ENCODE assay signal across 22 cellular contexts in genomic region chr19:44566984-44567383, GRCh38. TPM values are rescaled to one million over a fixed set of nuclear protein-coding genes. Genes with fewer than 3 reads are reported as not detected.
"Had no signal": no experiment of that assay in that cellular context is flagged by ENCODE, and none has a peak within 500 bp of the region (broad histone marks: within the 10 kb centered on the region; RNA-seq: fewer than 3 reads in every experiment).

No MANE protein-coding gene starts in this region.

- H3K9me3 Mint-ChIP-seq: activated CD4-positive, alpha-beta T cell treated with anti-CD3 and anti-CD28 coated beads, Interleukin-2, amount 10 ng/mL, durations not matched to agents 24 days and 14 days; activated naive CD4-positive, alpha-beta T cell treated with anti-CD3 and anti-CD28 coated beads, Interleukin-2, amount 50 U/mL, for 72 hours; activated T-cell treated with anti-CD3 and anti-CD28 coated beads, Interleukin-2, amount 50 U/mL, for 72 hours; endodermal cell had no signal

- H3K36me3 Mint-ChIP-seq: activated naive CD4-positive, alpha-beta T cell treated with anti-CD3 and anti-CD28 coated beads, Interleukin-2, amount 50 U/mL, for 72 hours; memory B cell; naive thymus-derived CD4-positive, alpha-beta T cell; stimulated activated effector memory CD8-positive, alpha-beta T cell treated with anti-CD3 and anti-CD28 coated beads, Interleukin-12 subunit alpha, Interleukin-12 subunit beta, amount 100 ng/mL, for 72 hours had no signal

- FAIRE-seq: pancreas had no signal

- H3K27ac ChIP-seq: brain microvascular endothelial cell, left ventricle myocardium inferior, pancreas, thoracic aorta had no signal

- H3K4me3 Mint-ChIP-seq: activated CD4-positive, alpha-beta T cell treated with anti-CD3 and anti-CD28 coated beads, Interleukin-2, amount 10 ng/mL, durations not matched to agents 24 days and 14 days; activated CD8-positive, alpha-beta T cell treated with anti-CD3 and anti-CD28 coated beads, Interleukin-2, amount 10 ng/mL, durations not matched to agents 7 days and 5 days; activated T-cell treated with anti-CD3 and anti-CD28 coated beads, Interleukin-2, amount 50 U/mL, for 72 hours; endodermal cell; memory B cell; naive thymus-derived CD4-positive, alpha-beta T cell; stimulated activated effector memory CD8-positive, alpha-beta T cell treated with anti-CD3 and anti-CD28 coated beads, Interleukin-12 subunit alpha, Interleukin-12 subunit beta, amount 100 ng/mL, for 72 hours had no signal

- H3K4me3 ChIP-seq: left ventricle myocardium inferior, mucosa of descending colon, pancreas, thoracic aorta had no signal

- H3K27ac Mint-ChIP-seq: activated CD4-positive, alpha-beta T cell treated with anti-CD3 and anti-CD28 coated beads, Interleukin-2, amount 10 ng/mL, durations not matched to agents 24 days and 14 days; activated CD8-positive, alpha-beta T cell treated with anti-CD3 and anti-CD28 coated beads, Interleukin-2, amount 10 ng/mL, durations not matched to agents 7 days and 5 days; activated naive CD4-positive, alpha-beta T cell treated with anti-CD3 and anti-CD28 coated beads, Interleukin-2, amount 50 U/mL, for 72 hours; activated T-cell treated with anti-CD3 and anti-CD28 coated beads, Interleukin-2, amount 50 U/mL, for 72 hours; endodermal cell; memory B cell; naive thymus-derived CD4-positive, alpha-beta T cell; stimulated activated effector memory CD8-positive, alpha-beta T cell treated with anti-CD3 and anti-CD28 coated beads, Interleukin-12 subunit alpha, Interleukin-12 subunit beta, amount 100 ng/mL, for 72 hours had no signal

- DNase-seq: activated CD4-positive, alpha-beta T cell treated with anti-CD3 and anti-CD28 coated beads, Interleukin-2, amount 10 ng/mL, durations not matched to agents 24 days and 14 days; activated CD4-positive, CD25-positive, alpha-beta regulatory T cell; activated CD8-positive, alpha-beta memory T cell treated with anti-CD3 and anti-CD28 coated beads, Interleukin-2, amount 50 U/mL, for 48 hours; activated CD8-positive, alpha-beta T cell treated with anti-CD3 and anti-CD28 coated beads, Interleukin-2, amount 10 ng/mL, durations not matched to agents 7 days and 5 days; activated gamma-delta T cell; activated T-cell treated with anti-CD3 and anti-CD28 coated beads, Interleukin-2, amount 50 U/mL, for 72 hours; brain microvascular endothelial cell; cerebellar nuclear complex; left ventricle myocardium inferior; mucosa of descending colon; naive thymus-derived CD4-positive, alpha-beta T cell; pancreas had no signal

- H3K36me3 ChIP-seq: brain microvascular endothelial cell, left ventricle myocardium inferior, pancreas, thoracic aorta had no signal

- H3K4me1 ChIP-seq: left ventricle myocardium inferior, pancreas had no signal

- H3K27me3 ChIP-seq: brain microvascular endothelial cell, pancreas had no signal

- H3K4me1 Mint-ChIP-seq: endodermal cell; naive thymus-derived CD4-positive, alpha-beta T cell; stimulated activated effector memory CD8-positive, alpha-beta T cell treated with anti-CD3 and anti-CD28 coated beads, Interleukin-12 subunit alpha, Interleukin-12 subunit beta, amount 100 ng/mL, for 72 hours had no signal

- H3K9me3 ChIP-seq: left ventricle myocardium inferior, mucosa of descending colon, pancreas, thoracic aorta had no signal

- ATAC-seq: activated CD8-positive, alpha-beta T cell treated with anti-CD3 and anti-CD28 coated beads, Interleukin-2, amount 10 ng/mL, durations not matched to agents 7 days and 5 days; activated naive CD4-positive, alpha-beta T cell treated with anti-CD3 and anti-CD28 coated beads, Interleukin-2, amount 50 U/mL, for 72 hours; activated T-cell treated with anti-CD3 and anti-CD28 coated beads, Interleukin-2, amount 50 U/mL, for 72 hours; mucosa of descending colon; naive thymus-derived CD4-positive, alpha-beta T cell; stimulated activated effector memory CD8-positive, alpha-beta T cell treated with anti-CD3 and anti-CD28 coated beads, Interleukin-12 subunit alpha, Interleukin-12 subunit beta, amount 100 ng/mL, for 72 hours had no signal

RNA-seq across cellular contexts. Expression of gene CEACAM20, which starts 37.5 kb away (rescaled TPM):
- total RNA-seq: activated CD4-positive, alpha-beta T cell treated with anti-CD3 and anti-CD28 coated beads, Interleukin-2, amount 10 ng/mL, durations not matched to agents 24 days and 14 days; activated CD8-positive, alpha-beta T cell treated with anti-CD3 and anti-CD28 coated beads, Interleukin-2, amount 10 ng/mL, durations not matched to agents 7 days and 5 days; activated naive CD4-positive, alpha-beta T cell treated with anti-CD3 and anti-CD28 coated beads, Interleukin-2, amount 50 U/mL, for 72 hours; activated T-cell treated with anti-CD3 and anti-CD28 coated beads, Interleukin-2, amount 50 U/mL, for 72 hours; dermis microvascular lymphatic vessel endothelial cell; endodermal cell; left ventricle myocardium inferior; naive thymus-derived CD4-positive, alpha-beta T cell; pancreas; renal cortical epithelial cell; T-helper 2 cell treated with Interferon-gamma antibody and Interleukin-4, amounts not matched to agents 100 ng/mL and 5 ng/mL, for 36 hours; thoracic aorta; urinary bladder had no signal
- polyA plus RNA-seq: esophagus; naive thymus-derived CD4-positive, alpha-beta T cell; pancreas; urinary bladder had no signal

RNA-seq across cellular contexts. Expression of gene IGSF23, which starts 46.4 kb away (rescaled TPM):
- total RNA-seq: activated CD4-positive, alpha-beta T cell treated with anti-CD3 and anti-CD28 coated beads, Interleukin-2, amount 10 ng/mL, durations not matched to agents 24 days and 14 days; activated CD8-positive, alpha-beta T cell treated with anti-CD3 and anti-CD28 coated beads, Interleukin-2, amount 10 ng/mL, durations not matched to agents 7 days and 5 days; activated naive CD4-positive, alpha-beta T cell treated with anti-CD3 and anti-CD28 coated beads, Interleukin-2, amount 50 U/mL, for 72 hours; activated T-cell treated with anti-CD3 and anti-CD28 coated beads, Interleukin-2, amount 50 U/mL, for 72 hours; endodermal cell; left ventricle myocardium inferior; mucosa of descending colon; naive thymus-derived CD4-positive, alpha-beta T cell; T-helper 2 cell treated with Interferon-gamma antibody and Interleukin-4, amounts not matched to agents 100 ng/mL and 5 ng/mL, for 36 hours; thoracic aorta; urinary bladder had no signal
- polyA plus RNA-seq: esophagus; naive thymus-derived CD4-positive, alpha-beta T cell; urinary bladder had no signal
